8 cellular contexts compared by ENCODE assay signal in genomic region chr15:42385206-42385979, GRCh38. TPM values are rescaled to one million over a fixed set of nuclear protein-coding genes. Genes with fewer than 3 reads are reported as not detected.
A peak's percentile ranks its signal among the peaks of the same experiment; 100 is the strongest.
DNase-seq lines count a peak whose midpoint lies in the region; ATAC-seq and TF ChIP-seq lines count a peak whose summit lies in the region.

No MANE protein-coding gene starts in this region.

- ATAC-seq in esophagus mucosa (peak; percentile 56), sciatic nerve (no peak)

- intact Hi-C loops in sciatic nerve (cut with DNase I): no loop called here

- no peak overlapping the region for H3K27ac ChIP-seq in RWPE1

- CTCF ChIA-PET in HEK293T (lab: Yijun Ruan, JAX) (interaction anchor here (0.7 to 1.6 kb wide), 6 partner anchors 9 to 356 kb away, joined by 3 to 9 read pairs (median 4); no protein-coding TSS in a partner anchor), RWPE1 (lab: Yijun Ruan, JAX) (interaction anchor here (0.6 to 0.8 kb wide), 3 partner anchors 84 to 163 kb away, joined by 3 to 4 read pairs (median 4); no protein-coding TSS in a partner anchor)

- POLR2A ChIA-PET in HEK293T (lab: Yijun Ruan, JAX) (interaction anchor here (1.1 kb wide), 1 partner anchor 177 kb away, joined by 5 read pairs; the partner anchor contains the start of gene VPS39), RWPE1 (lab: Yijun Ruan, JAX; ENCODE audit: low non-redundant PET) (no interaction called here)

- DNase-seq in DMS153 (lab: John Stamatoyannopoulos, UW): peak; percentile 1
- DNase-seq in DMS153 treated with DMSO at 0.1 percent for 48 hours (lab: John Stamatoyannopoulos, UW; ENCODE audit: unreplicated experiment): no peak
- peak; percentile 58 for DNase-seq in HEK293T (ENCODE audit: extremely low spot score)
- peak; percentile 42 for DNase-seq in RWPE1 (ENCODE audit: low spot score)
- DNase-seq in non-pigmented ciliary epithelial cell (ENCODE audit: low read depth): peak; percentile 17
- DNase-seq in sciatic nerve (ENCODE audit: low spot score): no peak
- DNase-seq in activated gamma-delta T cell (lab: John Stamatoyannopoulos, UW): no peak

- peak; percentile 43 for TF ChIP-seq CTCF in RWPE1 (conservative IDR thresholded peaks at IDR 0.05; ENCODE audit: low read depth)

TF ChIP-seq in HEK293T, 16 proteins besides CTCF, POLR2A, EP300 and RAD21:
- TF ChIP-seq HDGF (IDR thresholded peaks at IDR 0.05; ENCODE audit: borderline replicate concordance) (no peak), SUZ12 (IDR thresholded peaks at IDR 0.05) (no peak), ZNF384 (IDR thresholded peaks at IDR 0.05) (no peak), L3MBTL2 (conservative IDR thresholded peaks at IDR 0.05) (no peak), ELF4 (IDR thresholded peaks at IDR 0.05) (no peak), ARNT (IDR thresholded peaks at IDR 0.05) (no peak), BHLHE40 (IDR thresholded peaks at IDR 0.05; ENCODE audit: borderline replicate concordance) (no peak), FOXM1 (IDR thresholded peaks at IDR 0.05; ENCODE audit: borderline replicate concordance) (no peak)

RNA-seq across cellular contexts. Expression of gene CAPN3, which starts 26.1 kb away (rescaled TPM):
- total RNA-seq in esophagus mucosa: 4.5 TPM
- 21.9 TPM for total RNA-seq in sciatic nerve

Comparison
In these comparisons a context has a peak if more than half of its experiments do, and no peak if none do; other contexts are left out.
1. DNase-seq: peak in DMS153 (single experiment), HEK293T (single experiment), RWPE1 (single experiment) and non-pigmented ciliary epithelial cell (single experiment); none in DMS153 treated with DMSO at 0.1 percent for 48 hours (single experiment), sciatic nerve (single experiment) and activated gamma-delta T cell (single experiment).